23 cellular contexts compared by ENCODE assay signal in the genomic region with DNA sequence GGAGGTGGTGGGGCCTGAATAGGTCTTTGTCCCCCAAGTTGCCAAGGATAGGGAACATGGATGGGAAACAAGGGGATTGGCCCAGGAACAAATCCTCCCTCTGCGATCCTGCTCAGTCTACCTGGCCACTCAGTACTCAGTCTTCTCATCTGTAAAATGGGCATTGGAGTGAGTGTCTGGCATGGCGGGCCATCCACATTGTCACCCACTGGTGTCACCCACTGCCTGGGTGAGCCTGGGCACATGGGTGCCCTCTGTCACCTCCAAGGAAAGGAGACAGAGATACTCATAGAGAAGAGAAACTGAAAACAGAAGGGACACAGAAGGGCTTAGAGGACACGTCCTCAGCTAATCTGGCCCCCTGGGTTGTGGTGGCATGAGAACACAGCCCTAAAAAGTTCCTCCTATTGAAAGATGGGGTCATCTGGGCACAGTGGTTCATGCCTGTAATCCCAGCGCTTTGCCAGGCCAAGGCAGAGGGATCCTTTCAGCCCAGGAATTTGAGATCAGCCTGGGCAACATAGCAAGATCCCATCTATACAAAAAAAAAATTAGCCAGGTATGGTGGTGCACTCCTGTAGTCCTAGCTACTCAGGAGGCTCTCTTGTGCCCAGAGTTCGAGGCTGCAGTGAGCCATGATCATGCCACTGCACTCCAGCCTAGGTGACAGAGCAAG. TPM values are rescaled to one million over a fixed set of nuclear protein-coding genes. Genes with fewer than 3 reads are reported as not detected.
A peak's percentile ranks its signal among the peaks of the same experiment; 100 is the strongest.
DNase-seq lines count a peak whose midpoint lies in the region; ATAC-seq, FAIRE-seq and TF ChIP-seq lines count a peak whose summit lies in the region.
"Had no signal": no experiment of that assay in that cellular context is flagged by ENCODE, and none has a peak within 500 bp of the region (broad histone marks: within the 10 kb centered on the region; RNA-seq: fewer than 3 reads in every experiment).

No MANE protein-coding gene starts in this region.

- H3K4me3 Mint-ChIP-seq in mesothelial cell of epicardium: no peak overlapping the region
- H3K4me3 Mint-ChIP-seq in H9: no peak overlapping the region
- H3K4me3 Mint-ChIP-seq: CD4-positive, alpha-beta memory T cell had no signal

- H4K20me1 ChIP-seq in MM.1S (ENCODE audit: insufficient read depth, low read length) (no peaks in the 10 kb centered on the region), H9 (ENCODE audit: control insufficient read depth, insufficient read depth, insufficient read length) (no peaks in the 10 kb centered on the region)

- H3K27ac ChIP-seq in MM.1S (ENCODE audit: low read length): peak overlapping the region; percentile 85
- H3K27ac ChIP-seq in RWPE1: peak overlapping the region; percentile 18; the same call in 1 of the 2 replicates
- no peak overlapping the region for H3K27ac ChIP-seq in H9 (ENCODE audit: insufficient read length, low read depth, low read length)
- H3K27ac ChIP-seq: GM23248 had no signal

- H3K23me2 ChIP-seq in H9 (ENCODE audit: insufficient read length, low read depth, low read length, poor library complexity, severe bottlenecking): no peaks in the 10 kb centered on the region

- CTCF ChIA-PET in RWPE1 (lab: Yijun Ruan, JAX): interaction anchor here (0.9 kb wide), 1 partner anchor 16 kb away, joined by 3 read pairs; no protein-coding TSS in a partner anchor

- H3T11ph ChIP-seq in H9 (ENCODE audit: low read length): no peak overlapping the region

- H3K9me3 ChIP-seq in MM.1S (replicated peaks; ENCODE audit: insufficient read depth, low read length) (no peaks in the 10 kb centered on the region), H9 (ENCODE audit: control insufficient read depth, low read depth, low read length) (no peaks in the 10 kb centered on the region)
- H3K9me3 ChIP-seq: SK-N-SH had no signal

- POLR2A ChIA-PET in RWPE1 (lab: Yijun Ruan, JAX; ENCODE audit: low non-redundant PET): no interaction called here

- H2BK5ac ChIP-seq in H9 (ENCODE audit: insufficient read length, low read length): no peak overlapping the region

- no peak overlapping the region for H3K18ac ChIP-seq in H9 (ENCODE audit: insufficient read length, low read depth, low read length)

- H3K27me3 ChIP-seq in MM.1S (replicated peaks; ENCODE audit: insufficient read depth, low read length) (peaks cover 19% of the 10 kb centered on the region; the same call in 1 of the 2 replicates), H9 (ENCODE audit: insufficient read depth, low read length) (no peaks in the 10 kb centered on the region; the same call in 1 of the 2 replicates)

- TF ChIP-seq CTCF in MM.1S (IDR thresholded peaks at IDR 0.05; ENCODE audit: low read length) (no peak), RWPE1 (conservative IDR thresholded peaks at IDR 0.05; ENCODE audit: low read depth) (no peak), mesothelial cell of epicardium (IDR thresholded peaks at IDR 0.05; ENCODE audit: unreplicated experiment) (no peak), H9 (conservative IDR thresholded peaks at IDR 0.05) (no peak)

- no CpG with 5 or more reads among the region's 5 CpGs for WGBS in H9 (ENCODE audit: extremely low coverage, insufficient read length, low lambda C conversion rate)

- no peaks in the 10 kb centered on the region for H3K9me2 ChIP-seq in MM.1S (replicated peaks; ENCODE audit: insufficient read depth, low read length)
- H3K9me2 ChIP-seq: SK-N-SH had no signal

- peak overlapping the region; percentile 13; the same call in 1 of the 2 replicates for H3K4me3 ChIP-seq in MM.1S (ENCODE audit: low read length)
- H3K4me3 ChIP-seq: GM23248 had no signal

- H2BK120ac ChIP-seq in H9 (ENCODE audit: low read depth, low read length, poor library complexity, severe bottlenecking): no peak overlapping the region

- no peak overlapping the region for H2BK15ac ChIP-seq in H9 (ENCODE audit: low read depth, low read length)

- no peak overlapping the region for H2AFZ ChIP-seq in MM.1S (ENCODE audit: low read length)
- H2AFZ ChIP-seq in H9 (ENCODE audit: low read length): no peak overlapping the region
- H2AFZ ChIP-seq: GM23248 had no signal

- no peak overlapping the region for H3K4ac ChIP-seq in H9 (ENCODE audit: low read depth, low read length)

- H3K79me1 ChIP-seq in H9 (ENCODE audit: insufficient read depth, low read depth, low read length, poor library complexity, severe bottlenecking): no peaks in the 10 kb centered on the region

- H3K27ac Mint-ChIP-seq in mesothelial cell of epicardium (peak overlapping the region; percentile 34), H9 (peak overlapping the region in 1 of 3 experiments; percentile 24; a peak in 2 of 7 replicates)
- H3K27ac Mint-ChIP-seq: CD4-positive, alpha-beta memory T cell had no signal

- H3K27me3 Mint-ChIP-seq in mesothelial cell of epicardium (ENCODE audit: low read depth): no peaks in the 10 kb centered on the region
- H3K27me3 Mint-ChIP-seq in H9 (ENCODE audit: low read depth): peaks cover 60% of the 10 kb centered on the region

- no peak overlapping the region for H4K5ac ChIP-seq in H9 (ENCODE audit: insufficient read length, low read depth, low read length)

- ATAC-seq in GM18868 (IDR thresholded peaks at IDR 0.05; ENCODE audit: unreplicated experiment): peak; percentile 8
- ATAC-seq: Panc1 had no signal

- no peak overlapping the region for H3K56ac ChIP-seq in H9 (ENCODE audit: insufficient read length, low read depth, low read length)

- DNase-seq in MM.1S (peak; percentile 56), RWPE1 (ENCODE audit: low spot score) (no peak), mesothelial cell of epicardium (ENCODE audit: low spot score in 2 of 2, unreplicated experiment in 2 of 2) (no peak), COR-L47 (lab: John Stamatoyannopoulos, UW) (no peak), frontal cortex (ENCODE audit: low spot score in 2 of 2) (no peak), H9 (no peak)
- DNase-seq: C1 segment of cervical spinal cord; Caco-2; DMS 273 treated with DMSO at 0.1 percent for 48 hours; DMS79; GF-D8; GM23248; KBM-7; NCI-H2029; NCI-H446; NCI-H524 treated with DMSO at 0.1 percent for 48 hours; NCI-H774; NK-92 treated with Interleukin-12 subunit alpha and Interleukin-12 subunit beta, amount 100 ng/mL, for 24 hours; SK-N-SH; SW 1271 had no signal

- H3K9ac ChIP-seq in MM.1S (ENCODE audit: low read length): peak overlapping the region; percentile 50
- no peak overlapping the region for H3K9ac ChIP-seq in H9 (ENCODE audit: extremely low read depth, insufficient read length, low read length)
- H3K9ac ChIP-seq: GM23248, SK-N-SH had no signal

- H3K36me3 ChIP-seq in MM.1S (replicated peaks; ENCODE audit: insufficient read depth, low read length): no peaks in the 10 kb centered on the region

- no peak overlapping the region for H2AK5ac ChIP-seq in H9 (ENCODE audit: insufficient read length, low read length)

- H3K4me1 Mint-ChIP-seq in mesothelial cell of epicardium (peaks cover 13% of the 10 kb centered on the region), H9 (peaks cover 0 to 8% of the 10 kb centered on the region in 2 experiments; a peak in 3 of 4 replicates)

- no peak overlapping the region for H2BK12ac ChIP-seq in H9 (ENCODE audit: insufficient read length, low read depth, low read length)

- H3K79me2 ChIP-seq in MM.1S (ENCODE audit: low read length) (no peaks in the 10 kb centered on the region), H9 (ENCODE audit: insufficient read depth, low read length) (no peaks in the 10 kb centered on the region)

- H4K8ac ChIP-seq in H9 (replicated peaks; ENCODE audit: insufficient read length, low read depth, low read length): no peak overlapping the region

- H2BK20ac ChIP-seq in H9 (ENCODE audit: low read depth, low read length, poor library complexity, severe bottlenecking): no peak overlapping the region

- peak overlapping the region; percentile 84 for H3K4me2 ChIP-seq in MM.1S (ENCODE audit: low read depth, low read length)
- H3K4me2 ChIP-seq in H9 (ENCODE audit: insufficient read depth, insufficient read length, low read length): no peak overlapping the region
- H3K4me2 ChIP-seq: SK-N-SH had no signal

- peaks cover 28% of the 10 kb centered on the region for H3K4me1 ChIP-seq in MM.1S (ENCODE audit: low read length)
- H3K4me1 ChIP-seq in H9 (ENCODE audit: insufficient read depth, low read length): no peaks in the 10 kb centered on the region

- H3K23ac ChIP-seq in H9 (ENCODE audit: insufficient read length, low read depth, low read length): no peak overlapping the region

- H3K9me3 Mint-ChIP-seq in mesothelial cell of epicardium (peaks cover 5% of the 10 kb centered on the region), H9 (peaks cover 10 to 16% of the 10 kb centered on the region in 2 experiments)

- no peak for FAIRE-seq in frontal cortex (lab: Jason Lieb, UNC)

- no peak overlapping the region for H4K91ac ChIP-seq in H9 (ENCODE audit: insufficient read length, low read depth, low read length)

- H3K14ac ChIP-seq in H9 (ENCODE audit: insufficient read depth, low read length): no peak overlapping the region

- H3K36me3 Mint-ChIP-seq in mesothelial cell of epicardium: peaks cover 33% of the 10 kb centered on the region
- H3K36me3 Mint-ChIP-seq in H9 (ENCODE audit: insufficient read depth in 1 of 3, low read depth in 3 of 3): peaks cover 5 to 17% (median 11%) of the 10 kb centered on the region in 3 experiments; a peak in 6 of 7 replicates

- peaks cover 19% of the 10 kb centered on the region for H3F3A ChIP-seq in MM.1S (ENCODE audit: insufficient read depth, low read length)

RNA-seq across cellular contexts. Expression of gene TNRC18, which starts 12.5 kb away (rescaled TPM):
- total RNA-seq in mesothelial cell of epicardium: 151 to 171 TPM (median 166 TPM) in 3 replicates
- total RNA-seq in frontal cortex: 40.8 TPM
- 21.2 and 21.6 TPM in 2 replicates for total RNA-seq in H9 (2021)
